ENCODE assay signal across 8 cellular contexts in the genomic region with DNA sequence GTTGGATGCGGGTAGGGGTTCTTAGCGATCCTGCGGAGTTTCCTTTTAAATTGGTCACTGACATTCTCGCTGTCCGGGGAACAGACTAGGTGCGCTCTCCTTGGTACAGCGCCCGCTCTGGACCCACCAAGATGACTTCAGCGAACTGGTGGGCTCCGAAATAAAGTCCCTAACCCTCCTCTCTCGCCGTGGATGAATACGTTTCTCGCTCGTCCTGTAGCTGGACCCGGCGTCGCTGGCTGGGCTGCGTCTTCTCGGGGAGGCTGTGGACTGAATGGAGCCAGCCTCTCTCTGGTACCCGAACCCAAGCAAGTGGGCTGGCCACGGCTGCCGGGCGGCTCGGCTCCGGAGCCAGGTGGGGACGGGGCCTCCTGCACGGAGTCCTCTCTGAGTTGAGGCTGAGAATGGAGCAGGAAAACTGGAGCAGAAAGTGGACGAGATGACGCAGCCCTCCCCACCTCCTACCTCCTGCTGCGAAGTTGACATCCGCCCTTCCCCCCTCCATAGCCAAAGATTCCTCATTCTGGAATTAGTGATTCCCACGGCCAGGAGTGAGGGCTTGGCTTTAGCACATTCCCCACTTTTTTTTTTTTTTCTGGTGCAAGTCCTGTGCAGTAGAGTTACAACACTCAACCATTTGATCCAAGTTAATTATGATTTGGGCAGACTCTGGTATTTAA. TPM values are rescaled to one million over a fixed set of nuclear protein-coding genes. Genes with fewer than 3 reads are reported as not detected.
A peak's percentile ranks its signal among the peaks of the same experiment; 100 is the strongest.
DNase-seq lines count a peak whose midpoint lies in the region; ATAC-seq and TF ChIP-seq lines count a peak whose summit lies in the region.

No MANE protein-coding gene starts in this region.

- peaks cover 32% of the 10 kb centered on the region for H3K27me3 ChIP-seq in colonic mucosa
- H3K27me3 ChIP-seq in vagina = no peaks in the 10 kb centered on the region

- no peaks in the 10 kb centered on the region for H3K36me3 Mint-ChIP-seq in HFFc6 (ENCODE audit: low read depth)

- TF ChIP-seq CTCF in HFFc6 (IDR thresholded peaks at IDR 0.05) = no peak
- TF ChIP-seq CTCF in colonic mucosa (IDR thresholded peaks at IDR 0.05) = no peak
- no peak for TF ChIP-seq CTCF in mucosa of descending colon (IDR thresholded peaks at IDR 0.05)
- TF ChIP-seq CTCF in vagina (IDR thresholded peaks at IDR 0.05) = no peak

- peak overlapping the region; percentile 91 for H3K4me3 Mint-ChIP-seq in HFFc6

- H3K27ac Mint-ChIP-seq in HFFc6 = peak overlapping the region; percentile 16

- H3K4me1 Mint-ChIP-seq in HFFc6 (ENCODE audit: low read depth) = peaks cover 40% of the 10 kb centered on the region

- H3K4me3 ChIP-seq in colonic mucosa (peak overlapping the region; percentile 71), mucosa of descending colon (peak overlapping the region; percentile 46), vagina (peak overlapping the region; percentile 62 to 77)

- H3K27ac ChIP-seq in colonic mucosa (no peak overlapping the region), vagina (peak overlapping the region; percentile 89)

- TF ChIP-seq POLR2A in vagina (IDR thresholded peaks at IDR 0.05) = no peak

- no peaks in the 10 kb centered on the region for H3K4me1 ChIP-seq in colonic mucosa
- peaks cover 22% of the 10 kb centered on the region for H3K4me1 ChIP-seq in mucosa of descending colon (ENCODE audit: low read depth)
- H3K4me1 ChIP-seq in vagina = peaks cover 56% of the 10 kb centered on the region

- intact Hi-C loops in colonic mucosa (cut with DNase I) (loop anchor here (5.0 kb wide), 1 partner anchor 73 kb away; no protein-coding TSS in a partner anchor), mucosa of descending colon (cut with DNase I, micrococcal nuclease) (loop anchor here in 1 of 2 donors (10.0 kb wide), 1 partner anchor 61 kb away; no protein-coding TSS in a partner anchor), vagina (cut with DNase I) (loop anchor here (10.0 kb wide), 1 partner anchor 51 kb away; no protein-coding TSS in a partner anchor)

- peak; percentile 63 for DNase-seq in A172 (ENCODE audit: low spot score)
- peak; percentile 70 for DNase-seq in HFFc6
- peak; percentile 41 for DNase-seq in colonic mucosa
- no peak for DNase-seq in mucosa of descending colon
- DNase-seq in vagina (ENCODE audit: extremely low spot score in 2 of 2) = no peak
- DNase-seq in DMS79 treated with DMSO at 0.1 percent for 48 hours (lab: John Stamatoyannopoulos, UW) = no peak
- no peak for DNase-seq in MV-4-11 (lab: John Stamatoyannopoulos, UW)
- DNase-seq in UCSD-AML1 (lab: John Stamatoyannopoulos, UW; ENCODE audit: unreplicated experiment) = no peak

- H3K9ac ChIP-seq in colonic mucosa (ENCODE audit: low read depth in 2 of 2, low read length in 2 of 2) = peak overlapping the region; percentile 43 to 64

- ATAC-seq in mucosa of descending colon = no peak

- H3K9me3 Mint-ChIP-seq in HFFc6 = no peaks in the 10 kb centered on the region

- H3K36me3 ChIP-seq in colonic mucosa (no peaks in the 10 kb centered on the region), mucosa of descending colon (ENCODE audit: low read depth) (no peaks in the 10 kb centered on the region), vagina (no peaks in the 10 kb centered on the region)

- H3K9me3 ChIP-seq in colonic mucosa (no peaks in the 10 kb centered on the region), mucosa of descending colon (no peaks in the 10 kb centered on the region), vagina (no peaks in the 10 kb centered on the region)

- peaks cover 16% of the 10 kb centered on the region for H3K27me3 Mint-ChIP-seq in HFFc6 (ENCODE audit: insufficient read depth)

RNA-seq across cellular contexts. Expression of a gene that starts 1.5 kb away (rescaled TPM):
- 2.3 and 4.6 TPM in 2 replicates for total RNA-seq in A172 (2014; rRNA removed; shearing (Covaris generic))
- 10 to 100 TPM in 1 of 6 experiments, 1 to 10 TPM in 5; 5.2 to 11.6 (median 5.7) TPM for total RNA-seq in HFFc6 (2021; fragmentation: NEBNext Ultra II Directional; extraction: Animal tissue kit (Norgen Biotek cat#: 25700))
- total RNA-seq in colonic mucosa (10 to 100 TPM; 18.4 to 18.5 TPM), mucosa of descending colon (10 to 100 TPM; 11.0 to 17.4 (median 11.4) TPM), vagina (24.3 TPM)

Comparison
In these comparisons a context has a peak if more than half of its experiments do, and no peak if none do; other contexts are left out.
1. DNase-seq: peak in A172 (single experiment), HFFc6 (single experiment) and colonic mucosa (single experiment); none in mucosa of descending colon (0 of 3), vagina (0 of 2), DMS79 treated with DMSO at 0.1 percent for 48 hours (single experiment), MV-4-11 (single experiment) and UCSD-AML1 (single experiment).
2. Peak in every context shown above with its lines, with median percentiles within 50 percentile points of each other: H3K4me3 ChIP-seq.